ENCODE assay signal across 19 cellular contexts in genomic region chr13:33003458-33004019, GRCh38. TPM values are rescaled to one million over a fixed set of nuclear protein-coding genes. Genes with fewer than 3 reads are reported as not detected.
DNase-seq lines count a peak whose midpoint lies in the region; ATAC-seq and TF ChIP-seq lines count a peak whose summit lies in the region.
"Had no signal": no experiment of that assay in that cellular context is flagged by ENCODE, and none has a peak within 500 bp of the region (broad histone marks: within the 10 kb centered on the region; RNA-seq: fewer than 3 reads in every experiment).

No MANE protein-coding gene starts in this region.

- peaks cover 11% of the 10 kb centered on the region for H3K9me3 Mint-ChIP-seq in endothelial cell (ENCODE audit: unreplicated experiment)

- no peak for DNase-seq in heart left ventricle
- no peak for DNase-seq in cardiac septum (ENCODE audit: low spot score)
- DNase-seq in NCI-H2029 treated with DMSO at 0.1 percent for 48 hours (lab: John Stamatoyannopoulos, UW), result peak; percentile 25
- no peak for DNase-seq in endothelial cell (ENCODE audit: low spot score)
- DNase-seq in suprapubic skin (ENCODE audit: low spot score in 2 of 2), result no peak
- no peak for DNase-seq in NOMO-1 treated with DMSO at 0.1 percent for 48 hours (lab: John Stamatoyannopoulos, UW; ENCODE audit: unreplicated experiment)
- DNase-seq in occipital lobe (lab: John Stamatoyannopoulos, UW), result no peak
- DNase-seq in NCI-H226, result no peak
- DNase-seq: activated CD4-positive, alpha-beta memory T cell treated with anti-CD3 and anti-CD28 coated beads, Interleukin-2, amount 10 ng/mL, durations not matched to agents 7 days and 5 days; caudate nucleus; CD4-positive, alpha-beta T cell; mammary epithelial cell; natural killer cell; NCI-H524 treated with DMSO at 0.1 percent for 48 hours; retina; trophoblast cell had no signal

- no peak for TF ChIP-seq EP300 in suprapubic skin (IDR thresholded peaks at IDR 0.05)

- H3K27me3 Mint-ChIP-seq in endothelial cell (ENCODE audit: unreplicated experiment), result no peaks in the 10 kb centered on the region

- no peak overlapping the region for H3K4me3 ChIP-seq in heart left ventricle
- no peak overlapping the region for H3K4me3 ChIP-seq in suprapubic skin

- H3K36me3 ChIP-seq in heart left ventricle, result no peaks in the 10 kb centered on the region
- no peaks in the 10 kb centered on the region for H3K36me3 ChIP-seq in suprapubic skin

- H3K27ac ChIP-seq in heart left ventricle, result peak overlapping the region in 11 of 12 donors; percentile 39 to 84 (median 72)
- peak overlapping the region; percentile 70 for H3K27ac ChIP-seq in suprapubic skin

- H3K4me1 Mint-ChIP-seq in endothelial cell (ENCODE audit: unreplicated experiment), result peaks cover 50% of the 10 kb centered on the region
- H3K4me1 Mint-ChIP-seq: natural killer cell had no signal

- H3K4me1 ChIP-seq in heart left ventricle, result peaks cover 0 to 28% (median 19%) of the 10 kb centered on the region in 12 donors
- peaks cover 14% of the 10 kb centered on the region for H3K4me1 ChIP-seq in suprapubic skin

- H3K27me3 ChIP-seq in heart left ventricle (no peaks in the 10 kb centered on the region), suprapubic skin (no peaks in the 10 kb centered on the region)

- H3K36me3 Mint-ChIP-seq in endothelial cell (ENCODE audit: low read depth, unreplicated experiment), result peaks cover 14% of the 10 kb centered on the region

- TF ChIP-seq CTCF in heart left ventricle (IDR thresholded peaks at IDR 0.05) (no peak), endothelial cell (IDR thresholded peaks at IDR 0.05; ENCODE audit: unreplicated experiment) (no peak), suprapubic skin (IDR thresholded peaks at IDR 0.05) (no peak)

- WGBS in heart left ventricle, 4 donors, result 95 to 98% (median 96%) methylated on average over 2 of the region's 2 CpGs
- WGBS in suprapubic skin, result 94% methylated on average over 2 of the region's 2 CpGs

- no peak overlapping the region for H3K4me3 Mint-ChIP-seq in endothelial cell (ENCODE audit: unreplicated experiment)
- H3K4me3 Mint-ChIP-seq: activated CD4-positive, alpha-beta memory T cell treated with anti-CD3 and anti-CD28 coated beads, Interleukin-2, amount 10 ng/mL, durations not matched to agents 7 days and 5 days; activated T-helper 1 cell treated with anti-CD3 and anti-CD28 coated beads, Interleukin-12 subunit alpha, Interleukin-12 subunit beta, Interleukin-2, Interleukin-4 antibody, amounts not matched to agents 30 ng/mL and 10 ng/mL and 1 ng/mL, durations not matched to agents 14 hours and 24 hours and 36 hours; CD4-positive, alpha-beta T cell; natural killer cell had no signal

- H3K9me3 ChIP-seq in heart left ventricle, result peaks cover 0 to 15% (median 8%) of the 10 kb centered on the region in 12 donors
- peaks cover 5% of the 10 kb centered on the region for H3K9me3 ChIP-seq in suprapubic skin

- TF ChIP-seq POLR2A in heart left ventricle (IDR thresholded peaks at IDR 0.05) (no peak), suprapubic skin (IDR thresholded peaks at IDR 0.05) (no peak)

- intact Hi-C loops in heart left ventricle (cut with DNase I), result no loop called here
- intact Hi-C loops in cardiac septum (cut with DNase I), result loop anchor here (2.0 kb wide), 1 partner anchor 35 kb away; no protein-coding TSS in a partner anchor

- no peak for ATAC-seq in heart left ventricle
- ATAC-seq: natural killer cell, Panc1 had no signal

- H3K27ac Mint-ChIP-seq in endothelial cell (ENCODE audit: unreplicated experiment), result peak overlapping the region; percentile 90
- H3K27ac Mint-ChIP-seq: activated CD4-positive, alpha-beta memory T cell treated with anti-CD3 and anti-CD28 coated beads, Interleukin-2, amount 10 ng/mL, durations not matched to agents 7 days and 5 days; activated T-helper 1 cell treated with anti-CD3 and anti-CD28 coated beads, Interleukin-12 subunit alpha, Interleukin-12 subunit beta, Interleukin-2, Interleukin-4 antibody, amounts not matched to agents 30 ng/mL and 10 ng/mL and 1 ng/mL, durations not matched to agents 14 hours and 24 hours and 36 hours; CD4-positive, alpha-beta T cell; natural killer cell had no signal

RNA-seq across cellular contexts. Expression of gene KL, which starts 12.7 kb away (rescaled TPM):
- 1 to 10 TPM; 1.0 to 3.1 (median 1.7) TPM for total RNA-seq in heart left ventricle
- 1 to 10 TPM in 1 of 2 donors, under 1 TPM in 1; 0.34 to 1.7 TPM for polyA plus RNA-seq in heart left ventricle
- 1.9 TPM for total RNA-seq in cardiac septum
- 29.6 TPM for total RNA-seq in endothelial cell (ENCODE audit: unreplicated experiment)
- 1 to 10 TPM in 3 of 4 donors, under 1 TPM in 1; 0.95 to 1.6 (median 1.6) TPM for total RNA-seq in suprapubic skin
- 2.8 TPM for total RNA-seq in occipital lobe
- total RNA-seq: CD4-positive, alpha-beta T cell; H4; mammary epithelial cell; natural killer cell had no signal
- polyA plus RNA-seq: mammary epithelial cell had no signal
